8 cellular contexts compared by ENCODE assay signal in genomic region chr2:39492095-39492590, GRCh38.
DNase-seq lines count a peak whose midpoint lies in the region; ATAC-seq lines count a peak whose summit lies in the region.

No MANE protein-coding gene starts in this region.

- DNase-seq in GM04504 (ENCODE audit: low read depth): peak; percentile 81
- peak; percentile 87 for DNase-seq in SW480 (ENCODE audit: low spot score)
- DNase-seq in glomerular visceral epithelial cell (ENCODE audit: extremely low spot score): peak; percentile 78
- no peak for DNase-seq in NCI-H446 treated with DMSO at 0.1 percent for 48 hours (lab: John Stamatoyannopoulos, UW)
- DNase-seq in NCI-H345 treated with DMSO at 0.1 percent for 48 hours (lab: John Stamatoyannopoulos, UW; ENCODE audit: unreplicated experiment): no peak

- no peaks in the 10 kb centered on the region for H3K36me3 ChIP-seq in subcutaneous abdominal adipose tissue (ENCODE audit: control insufficient read depth in 5 of 5, insufficient read depth in 5 of 5, low read length in 5 of 5)

- H3K27ac ChIP-seq in subcutaneous abdominal adipose tissue (ENCODE audit: low read depth, low read length): peak overlapping the region; percentile 73

- no peaks in the 10 kb centered on the region for H3K9me3 ChIP-seq in subcutaneous abdominal adipose tissue (ENCODE audit: control insufficient read depth in 5 of 5, low read length in 5 of 5)

- peak overlapping the region in 1 of 5 donors; percentile 19 for H3K9ac ChIP-seq in subcutaneous abdominal adipose tissue (ENCODE audit: low read length in 5 of 5)

- no peak overlapping the region for H3K4me3 ChIP-seq in subcutaneous abdominal adipose tissue (ENCODE audit: low read depth in 1 of 5, low read length in 5 of 5)

- peaks cover 5 to 29% (median 28%) of the 10 kb centered on the region in 5 donors for H3K4me1 ChIP-seq in subcutaneous abdominal adipose tissue (ENCODE audit: control insufficient read depth in 5 of 5, insufficient read depth in 5 of 5, low read length in 5 of 5)

- H3K27me3 ChIP-seq in subcutaneous abdominal adipose tissue (ENCODE audit: control insufficient read depth in 5 of 5, insufficient read depth in 4 of 5, low read length in 5 of 5): no peaks in the 10 kb centered on the region

- ATAC-seq in GM19467 (IDR thresholded peaks at IDR 0.05; ENCODE audit: unreplicated experiment) (peak; percentile 99), HG03457 (IDR thresholded peaks at IDR 0.05; ENCODE audit: unreplicated experiment) (peak; percentile 94)

Comparison
In these comparisons a context has a peak if more than half of its experiments do, and no peak if none do; other contexts are left out.
1. DNase-seq: peak in GM04504 (single experiment), SW480 (single experiment) and glomerular visceral epithelial cell (single experiment); none in NCI-H446 treated with DMSO at 0.1 percent for 48 hours (single experiment) and NCI-H345 treated with DMSO at 0.1 percent for 48 hours (single experiment).